Comparison of ENCODE assay signal across 9 cellular contexts in the genomic region with DNA sequence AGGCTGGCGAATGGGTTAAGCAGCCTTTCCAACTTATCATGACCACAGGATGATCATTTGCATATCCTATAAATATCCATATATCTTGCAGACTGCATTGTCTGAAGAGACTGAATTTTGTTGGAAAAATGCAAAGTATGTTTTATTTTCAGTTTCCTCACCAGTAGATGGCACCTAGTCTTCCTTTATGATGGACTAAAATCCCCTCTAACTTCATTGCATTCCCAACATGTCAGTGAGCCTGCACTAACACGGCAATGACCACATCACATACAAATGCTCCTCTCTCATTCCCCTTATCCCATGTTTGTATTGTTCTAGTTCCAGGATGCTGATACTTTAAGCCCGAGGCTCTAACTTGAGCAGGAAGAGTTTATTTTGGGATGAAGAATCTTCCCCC. TPM values are rescaled to one million over a fixed set of nuclear protein-coding genes. Genes with fewer than 3 reads are reported as not detected.
A peak's percentile ranks its signal among the peaks of the same experiment; 100 is the strongest.
DNase-seq lines count a peak whose midpoint lies in the region; ATAC-seq, FAIRE-seq and TF ChIP-seq lines count a peak whose summit lies in the region.
"Had no signal": no experiment of that assay in that cellular context is flagged by ENCODE, and none has a peak within 500 bp of the region (broad histone marks: within the 10 kb centered on the region; RNA-seq: fewer than 3 reads in every experiment).

No MANE protein-coding gene starts in this region.

- no peak overlapping the region for H3K4me3 ChIP-seq in osteoblast (ENCODE audit: insufficient read depth, low read length)
- H3K4me3 ChIP-seq: skin epidermis had no signal

- no peaks in the 10 kb centered on the region for H3K27me3 ChIP-seq in osteoblast (ENCODE audit: insufficient read depth, low read length)

- no peak overlapping the region for H3K27ac ChIP-seq in osteoblast (ENCODE audit: low read depth, low read length)
- H3K27ac ChIP-seq: skin epidermis had no signal

- no peak overlapping the region for H2AFZ ChIP-seq in osteoblast (ENCODE audit: low read length)

- DNase-seq in GM13977 (ENCODE audit: low spot score) (no peak), NCI-H526 treated with DMSO at 0.1 percent for 48 hours (lab: John Stamatoyannopoulos, UW) (peak; percentile 64), osteoblast (ENCODE audit: insufficient read length, low spot score, missing footprints) (peak; percentile 3)
- DNase-seq in activated CD4-positive, CD25-positive, alpha-beta regulatory T cell treated with anti-CD3 and anti-CD28 coated beads, Interleukin-2, amount 50 U/mL, for 72 hours, result no peak

- H3K4me1 ChIP-seq in osteoblast (ENCODE audit: insufficient read depth, low read length), result no peaks in the 10 kb centered on the region

- ATAC-seq in HG03432 (IDR thresholded peaks at IDR 0.05; ENCODE audit: unreplicated experiment), result no peak
- no peak for ATAC-seq in GM21737 (IDR thresholded peaks at IDR 0.05; ENCODE audit: unreplicated experiment)

- H4K20me1 ChIP-seq in osteoblast (ENCODE audit: insufficient read depth, low read length), result no peaks in the 10 kb centered on the region

- no peaks in the 10 kb centered on the region for H3K9me3 ChIP-seq in osteoblast (ENCODE audit: low read depth, low read length)

- H3K36me3 ChIP-seq in osteoblast (ENCODE audit: insufficient read depth, low read length), result no peaks in the 10 kb centered on the region

- peak; percentile 39 for FAIRE-seq in endometrium (lab: Jason Lieb, UNC)

- in situ Hi-C loops in GM13977 (cut with MboI; ENCODE audit: low pct_unique_long_range_greater_than_20kb, low sequenced_read_pairs, unreplicated experiment), result no loop called here

- peak; percentile 26 for TF ChIP-seq CTCF in GM13977 (IDR thresholded peaks at IDR 0.05; ENCODE audit: extremely low read depth, insufficient read depth, missing control alignments)
- TF ChIP-seq CTCF in osteoblast (IDR thresholded peaks at IDR 0.05; ENCODE audit: extremely low read depth, low read depth, low read length), result peak; percentile 34

- no peaks in the 10 kb centered on the region for H3K79me2 ChIP-seq in osteoblast (ENCODE audit: insufficient read depth, low read length)

- H3K4me2 ChIP-seq in osteoblast (ENCODE audit: insufficient read depth, low read length), result peak overlapping the region; percentile 32

RNA-seq across cellular contexts. Expression of gene MYBPC1, which starts 24.7 kb away (rescaled TPM):
- total RNA-seq in osteoblast, result not detected in 2 replicates
- total RNA-seq: T-helper 2 cell treated with Interferon-gamma antibody and Interleukin-4, amounts not matched to agents 100 ng/mL and 5 ng/mL, for 36 hours had no signal

Comparison
In these comparisons a context has a peak if more than half of its experiments do, and no peak if none do; other contexts are left out.
1. DNase-seq: peak in NCI-H526 treated with DMSO at 0.1 percent for 48 hours (single experiment) and osteoblast (single experiment); none in GM13977 (single experiment) and activated CD4-positive, CD25-positive, alpha-beta regulatory T cell treated with anti-CD3 and anti-CD28 coated beads, Interleukin-2, amount 50 U/mL, for 72 hours (single experiment).